10 cellular contexts compared by ENCODE assay signal in genomic region chr6:13431861-13432465, GRCh38. TPM values are rescaled to one million over a fixed set of nuclear protein-coding genes. Genes with fewer than 3 reads are reported as not detected.
DNase-seq lines count a peak whose midpoint lies in the region; ATAC-seq, FAIRE-seq and TF ChIP-seq lines count a peak whose summit lies in the region.
"Had no signal": no experiment of that assay in that cellular context is flagged by ENCODE, and none has a peak within 500 bp of the region (broad histone marks: within the 10 kb centered on the region; RNA-seq: fewer than 3 reads in every experiment).

No MANE protein-coding gene starts in this region.

- H3K18ac ChIP-seq in H1 (ENCODE audit: extremely low read depth, low read length), result no peak overlapping the region

- no peaks in the 10 kb centered on the region for H3F3A ChIP-seq in SK-N-SH (replicated peaks; ENCODE audit: insufficient read depth)

- peak overlapping the region; percentile 61 for H3K4me3 Mint-ChIP-seq in T-helper 2 cell treated with Interferon-gamma antibody and Interleukin-4, amounts not matched to agents 5 μg/mL and 100 μg/mL, for 36 hours
- peak overlapping the region; percentile 51 for H3K4me3 Mint-ChIP-seq in stimulated activated memory B cell treated with anti-CD40 and anti-IgM and Interleukin-4, amounts not matched to agents 10 μg/mL and 1 μg/mL and 100 μg/mL, for 72 hours
- H3K4me3 Mint-ChIP-seq: nephron had no signal

- TF ChIP-seq POLR2A in H1 (IDR thresholded peaks at IDR 0.05; ENCODE audit: control extremely low read depth in 1 of 2, low read depth in 2 of 2, low read length in 2 of 2), result no peak

- no peak overlapping the region for H4K91ac ChIP-seq in H1 (replicated peaks; ENCODE audit: insufficient read length, low read length)

- peak overlapping the region; percentile 44 for H2BK12ac ChIP-seq in H1 (ENCODE audit: low read depth, low read length)

- H2BK120ac ChIP-seq in H1 (replicated peaks; ENCODE audit: low read depth, low read length), result no peak overlapping the region

- no peaks in the 10 kb centered on the region for H3K9me2 ChIP-seq in SK-N-SH

- H3K27ac Mint-ChIP-seq in T-helper 2 cell treated with Interferon-gamma antibody and Interleukin-4, amounts not matched to agents 5 μg/mL and 100 μg/mL, for 36 hours, result peak overlapping the region; percentile 79
- peak overlapping the region; percentile 58 for H3K27ac Mint-ChIP-seq in stimulated activated memory B cell treated with anti-CD40 and anti-IgM and Interleukin-4, amounts not matched to agents 10 μg/mL and 1 μg/mL and 100 μg/mL, for 72 hours
- H3K27ac Mint-ChIP-seq: nephron had no signal

- TF ChIP-seq CTCF in H1 (IDR thresholded peaks at IDR 0.05; ENCODE audit: control extremely low read depth in 1 of 3, insufficient read depth in 1 of 3, low read depth in 1 of 3, low read length in 3 of 3) (no peak), SK-N-SH (IDR thresholded peaks at IDR 0.05) (no peak)

- H3K4me1 ChIP-seq in H1 (replicated peaks in 1 of 4; ENCODE audit: control insufficient read depth in 3 of 4, insufficient read depth in 4 of 4, low read length in 3 of 4) (peaks cover 9 to 21% (median 13%) of the 10 kb centered on the region in 4 experiments), SK-N-SH (ENCODE audit: control insufficient read depth in 1 of 2, insufficient read depth in 2 of 2, low read depth in 1 of 2, low read length in 1 of 2) (peaks cover 0 to 3% of the 10 kb centered on the region in 2 experiments; a peak in 2 of 4 replicates)

- H3K23me2 ChIP-seq in H1 (ENCODE audit: low read depth, low read length), result no peaks in the 10 kb centered on the region

- no peak overlapping the region for H2BK20ac ChIP-seq in H1 (ENCODE audit: low read length)

- H2AFZ ChIP-seq in H1 (ENCODE audit: low read length), result no peak overlapping the region
- H2AFZ ChIP-seq in SK-N-SH (ENCODE audit: low read depth), result no peak overlapping the region

- no peak overlapping the region for H3K56ac ChIP-seq in H1 (replicated peaks; ENCODE audit: insufficient read length, low read depth, low read length)

- WGBS in H1 (ENCODE audit: extremely low coverage in 1 of 2, insufficient coverage in 1 of 2, insufficient read length in 1 of 2, insufficient replicate concordance in 2 of 2, low coverage in 1 of 2, low lambda C conversion rate in 2 of 2, missing lambda C conversion rate in 1 of 2), 2 experiments, result 81% methylated on average over 5 of the region's 5 CpGs; no CpG with 5 or more reads in 1 of the 2 experiments
- 83% methylated on average over 5 of the region's 5 CpGs for WGBS in SK-N-SH (ENCODE audit: low lambda C conversion rate)

- no peak overlapping the region for H4K5ac ChIP-seq in H1 (ENCODE audit: insufficient read length, low read depth, low read length)

- H3K4ac ChIP-seq in H1 (replicated peaks; ENCODE audit: insufficient read length, low read depth, low read length), result no peak overlapping the region

- no peak overlapping the region for H4K8ac ChIP-seq in H1 (ENCODE audit: extremely low read depth, insufficient read depth, low read length)

- TF ChIP-seq EP300 in H1 (IDR thresholded peaks at IDR 0.05; ENCODE audit: borderline replicate concordance in 1 of 2, low read depth in 2 of 2, low read length in 2 of 2) (no peak), SK-N-SH (IDR thresholded peaks at IDR 0.05; ENCODE audit: borderline replicate concordance in 1 of 2, low read depth in 1 of 2, low read length in 1 of 2) (no peak)

- H3K9ac ChIP-seq in H1 (replicated peaks in 1 of 4; ENCODE audit: extremely low read depth in 1 of 4, low read depth in 3 of 4, low read length in 3 of 4), result no peak overlapping the region
- no peak overlapping the region for H3K9ac ChIP-seq in SK-N-SH

- TF ChIP-seq RAD21 in H1 (IDR thresholded peaks at IDR 0.05 in 1 of 2, conservative IDR thresholded peaks at IDR 0.05 in 1 of 2; ENCODE audit: low read depth in 2 of 2, low read length in 2 of 2) (no peak), SK-N-SH (IDR thresholded peaks at IDR 0.05; ENCODE audit: low read length) (no peak)

- H3K4me2 ChIP-seq in H1 (ENCODE audit: insufficient read depth in 1 of 2, low read depth in 2 of 2, low read length in 2 of 2) (no peak overlapping the region), SK-N-SH (no peak overlapping the region)

- H3K4me3 ChIP-seq in H1 (ENCODE audit: extremely low read depth in 1 of 4, insufficient read depth in 2 of 4, low read depth in 3 of 4, low read length in 4 of 4), result no peak overlapping the region
- H3K4me3 ChIP-seq in SK-N-SH (ENCODE audit: low read depth in 2 of 2, low read length in 1 of 2), result no peak overlapping the region

- peak; percentile 45 for DNase-seq in activated T-cell treated with anti-CD3 and anti-CD28 coated beads for 24 hours (ENCODE audit: low read depth)
- DNase-seq in activated T-cell treated with anti-CD3 and anti-CD28 coated beads for 4 hours, result no peak
- DNase-seq in T-helper 2 cell treated with Interferon-gamma antibody and Interleukin-4, amounts not matched to agents 5 μg/mL and 100 μg/mL, for 36 hours (ENCODE audit: low spot score), result peak; percentile 41
- DNase-seq in H1 (ENCODE audit: low read depth in 1 of 2, low spot score in 2 of 2), result no peak
- DNase-seq in GM19238 (ENCODE audit: insufficient read length, low spot score), result no peak
- DNase-seq in SK-N-SH, result no peak
- DNase-seq: NCI-H2081 treated with DMSO at 0.1 percent for 48 hours had no signal

- peaks cover 10% of the 10 kb centered on the region for H3K9me3 Mint-ChIP-seq in T-helper 2 cell treated with Interferon-gamma antibody and Interleukin-4, amounts not matched to agents 5 μg/mL and 100 μg/mL, for 36 hours
- peaks cover 3% of the 10 kb centered on the region for H3K9me3 Mint-ChIP-seq in stimulated activated memory B cell treated with anti-CD40 and anti-IgM and Interleukin-4, amounts not matched to agents 10 μg/mL and 1 μg/mL and 100 μg/mL, for 72 hours

- H3K9me3 ChIP-seq in H1 (ENCODE audit: insufficient read depth in 2 of 2, low read depth in 1 of 2, low read length in 1 of 2) (no peaks in the 10 kb centered on the region), SK-N-SH (no peaks in the 10 kb centered on the region)

- H3K36me3 Mint-ChIP-seq in T-helper 2 cell treated with Interferon-gamma antibody and Interleukin-4, amounts not matched to agents 5 μg/mL and 100 μg/mL, for 36 hours (ENCODE audit: low read depth), result peaks cover 4% of the 10 kb centered on the region
- peaks cover 6% of the 10 kb centered on the region for H3K36me3 Mint-ChIP-seq in stimulated activated memory B cell treated with anti-CD40 and anti-IgM and Interleukin-4, amounts not matched to agents 10 μg/mL and 1 μg/mL and 100 μg/mL, for 72 hours

- peaks cover 70% of the 10 kb centered on the region for H3K4me1 Mint-ChIP-seq in T-helper 2 cell treated with Interferon-gamma antibody and Interleukin-4, amounts not matched to agents 5 μg/mL and 100 μg/mL, for 36 hours (ENCODE audit: low read depth)
- peaks cover 76% of the 10 kb centered on the region for H3K4me1 Mint-ChIP-seq in stimulated activated memory B cell treated with anti-CD40 and anti-IgM and Interleukin-4, amounts not matched to agents 10 μg/mL and 1 μg/mL and 100 μg/mL, for 72 hours

- ATAC-seq in stimulated activated memory B cell treated with anti-CD40 and anti-IgM and Interleukin-4, amounts not matched to agents 10 μg/mL and 1 μg/mL and 100 μg/mL, for 72 hours, result no peak
- no peak for ATAC-seq in HG03460 (IDR thresholded peaks at IDR 0.05; ENCODE audit: unreplicated experiment)

- H2BK5ac ChIP-seq in H1 (ENCODE audit: low read depth, low read length), result peak overlapping the region; percentile 30; the same call in 1 of the 2 replicates

- H3K79me1 ChIP-seq in H1 (ENCODE audit: low read depth, low read length), result no peaks in the 10 kb centered on the region; the same call in 1 of the 2 replicates

- POLR2A ChIA-PET in H1 (lab: Charles Lee; ENCODE audit: partially characterized antibody), result interaction anchor here (0.5 to 2.4 kb wide), 5 partner anchors 10 to 620 kb away, joined by 3 to 10 read pairs (median 4); no protein-coding TSS in a partner anchor
- POLR2A ChIA-PET in SK-N-SH (lab: Yijun Ruan, JAX), result interaction anchor here (0.7 kb wide), 1 partner anchor 9 kb away, joined by 3 read pairs; no protein-coding TSS in a partner anchor

- peak overlapping the region; percentile 58; the same call in 1 of the 2 replicates for H2AK5ac ChIP-seq in H1 (ENCODE audit: low read depth, low read length)

- H3K79me2 ChIP-seq in H1 (ENCODE audit: control insufficient read depth in 1 of 2, insufficient read depth in 2 of 2, low read length in 2 of 2) (peaks cover 0 to 9% of the 10 kb centered on the region in 2 experiments; a peak in 1 of 4 replicates), SK-N-SH (ENCODE audit: insufficient read depth) (no peaks in the 10 kb centered on the region)

- H3K14ac ChIP-seq in H1 (ENCODE audit: insufficient read length), result no peak overlapping the region

- H3K23ac ChIP-seq in H1 (ENCODE audit: insufficient read length), result no peak overlapping the region

- no peaks in the 10 kb centered on the region for H3K27me3 Mint-ChIP-seq in T-helper 2 cell treated with Interferon-gamma antibody and Interleukin-4, amounts not matched to agents 5 μg/mL and 100 μg/mL, for 36 hours (ENCODE audit: low read depth)
- no peaks in the 10 kb centered on the region for H3K27me3 Mint-ChIP-seq in stimulated activated memory B cell treated with anti-CD40 and anti-IgM and Interleukin-4, amounts not matched to agents 10 μg/mL and 1 μg/mL and 100 μg/mL, for 72 hours

- H4K20me1 ChIP-seq in H1 (replicated peaks in 1 of 2; ENCODE audit: control insufficient read depth in 1 of 2, insufficient read depth in 2 of 2, low read length in 2 of 2) (no peaks in the 10 kb centered on the region), SK-N-SH (ENCODE audit: insufficient read depth) (no peaks in the 10 kb centered on the region)

- H3K27me3 ChIP-seq in H1 (replicated peaks in 1 of 4; ENCODE audit: control insufficient read depth in 3 of 4, extremely low read depth in 1 of 4, insufficient read depth in 3 of 4, low read length in 3 of 4) (no peaks in the 10 kb centered on the region), SK-N-SH (ENCODE audit: insufficient read depth) (no peaks in the 10 kb centered on the region)

- no peak for FAIRE-seq in H1 (lab: Jason Lieb, UNC)

- H3K36me3 ChIP-seq in H1 (ENCODE audit: control insufficient read depth in 2 of 4, insufficient read depth in 4 of 4, low read length in 3 of 4), result no peaks in the 10 kb centered on the region
- no peaks in the 10 kb centered on the region for H3K36me3 ChIP-seq in SK-N-SH (replicated peaks in 1 of 2; ENCODE audit: control insufficient read depth in 1 of 2, insufficient read depth in 2 of 2, low read length in 1 of 2)

- H3K27ac ChIP-seq in H1 (ENCODE audit: low read depth, low read length) (no peak overlapping the region), SK-N-SH (ENCODE audit: low read depth in 2 of 2, low read length in 1 of 2) (no peak overlapping the region)

- CTCF ChIA-PET in H1 (lab: Charles Lee; ENCODE audit: partially characterized antibody) (interaction anchor here (1.0 to 1.1 kb wide), 2 partner anchors 53 to 74 kb away, joined by 3 read pairs; no protein-coding TSS in a partner anchor), SK-N-SH (lab: Yijun Ruan, JAX) (interaction anchor here (1.0 kb wide), 1 partner anchor 9 kb away, joined by 5 read pairs; no protein-coding TSS in a partner anchor)

- 0 out of 2 replicates have a peak overlapping the region, but pooled peaks have one; percentile 18 for H2BK15ac ChIP-seq in H1 (ENCODE audit: low read length)

RNA-seq across cellular contexts. Expression of gene GFOD1, which starts 55.4 kb away (rescaled TPM):
- 8.5 and 8.8 TPM in 2 replicates for total RNA-seq in H1 (2021; fragmentation: NEBNext Ultra II Directional; extraction: Animal tissue kit (Norgen Biotek cat#: 25700))
- polyA plus RNA-seq in H1 (2011; rRNA removed) (2.5 and 3.4 TPM in 2 replicates), SK-N-SH (2012; rRNA removed) (1.6 and 2.0 TPM in 2 replicates)
- polyA plus RNA-seq in H1 (2011; cell fraction: cytosol; rRNA removed), result 2.8 TPM
- 4.1 TPM for polyA plus RNA-seq in H1 (2011; cell fraction: nucleus; rRNA removed)
- 2.5 to 3.4 TPM (median 3.1 TPM) in 4 replicates for polyA plus RNA-seq in H1 (2012, experiment 1 of 2)
- polyA plus RNA-seq in H1 (2012, experiment 2 of 2), result 0.63 TPM
- polyA plus RNA-seq in H1 (2013, experiment 1 of 2), result 3.5 TPM
- 3.6 TPM for polyA plus RNA-seq in H1 (2013, experiment 2 of 2)
- polyA minus RNA-seq in H1 (2011; rRNA and poly(A)+ RNA removed), result 8.5 and 10.8 TPM in 2 replicates
- polyA minus RNA-seq in H1 (2011; cell fraction: cytosol; rRNA and poly(A)+ RNA removed), result 7.9 TPM
- polyA minus RNA-seq in H1 (2011; cell fraction: nucleus; rRNA and poly(A)+ RNA removed), result 14.4 TPM
- 1.2 and 1.4 TPM in 2 replicates for polyA plus RNA-seq in SK-N-SH (2012; cell fraction: cytosol; rRNA removed)
- polyA plus RNA-seq in SK-N-SH (2012; cell fraction: nucleus; rRNA removed), result 2.3 and 3.0 TPM in 2 replicates

Comparison
In these comparisons a context has a peak if more than half of its experiments do, and no peak if none do; other contexts are left out.
1. DNase-seq: peak in activated T-cell treated with anti-CD3 and anti-CD28 coated beads for 24 hours (single experiment) and T-helper 2 cell treated with Interferon-gamma antibody and Interleukin-4, amounts not matched to agents 5 μg/mL and 100 μg/mL, for 36 hours (single experiment); none in activated T-cell treated with anti-CD3 and anti-CD28 coated beads for 4 hours (single experiment), H1 (0 of 2), GM19238 (single experiment) and SK-N-SH (single experiment).